In genomic region chr9:84966876-84967830, GRCh38 we compare ENCODE assay signal across 13 cellular contexts.
DNase-seq lines count a peak whose midpoint lies in the region; ATAC-seq, FAIRE-seq and TF ChIP-seq lines count a peak whose summit lies in the region.
"Had no signal": no experiment of that assay in that cellular context is flagged by ENCODE, and none has a peak within 500 bp of the region (broad histone marks: within the 10 kb centered on the region; RNA-seq: fewer than 3 reads in every experiment).

No MANE protein-coding gene starts in this region.

- H2BK12ac ChIP-seq in H1 (ENCODE audit: low read depth, low read length): no peak overlapping the region

- H3K9me3 ChIP-seq in H1 (ENCODE audit: insufficient read depth in 2 of 2, low read depth in 1 of 2, low read length in 1 of 2) (no peaks in the 10 kb centered on the region), neural cell (ENCODE audit: low read length) (no peaks in the 10 kb centered on the region)
- H3K9me3 ChIP-seq: psoas muscle had no signal

- H3K79me2 ChIP-seq in H1 (ENCODE audit: control insufficient read depth in 1 of 2, insufficient read depth in 2 of 2, low read length in 2 of 2) (no peaks in the 10 kb centered on the region), neural cell (replicated peaks; ENCODE audit: insufficient read depth, low read length) (no peaks in the 10 kb centered on the region)

- H3K56ac ChIP-seq in H1 (replicated peaks; ENCODE audit: insufficient read length, low read depth, low read length): no peak overlapping the region

- TF ChIP-seq RAD21 in H1 (IDR thresholded peaks at IDR 0.05 in 1 of 2, conservative IDR thresholded peaks at IDR 0.05 in 1 of 2; ENCODE audit: low read depth in 2 of 2, low read length in 2 of 2): peak; percentile 89 to 94
- TF ChIP-seq RAD21 in neural cell (conservative IDR thresholded peaks at IDR 0.05): no peak

- H3K9me2 ChIP-seq in neural cell (ENCODE audit: insufficient read depth, low read length): no peaks in the 10 kb centered on the region

- POLR2A ChIA-PET in H1 (lab: Charles Lee; ENCODE audit: partially characterized antibody): interaction anchor here (0.5 to 0.7 kb wide), 3 partner anchors 113 to 168 kb away, joined by 3 read pairs; no protein-coding TSS in a partner anchor

- no peak overlapping the region for H3K4me2 ChIP-seq in H1 (ENCODE audit: insufficient read depth in 1 of 2, low read depth in 2 of 2, low read length in 2 of 2)
- H3K4me2 ChIP-seq in neural cell (ENCODE audit: low read length): no peak overlapping the region
- H3K4me2 ChIP-seq: KMS-11 had no signal

- H2BK120ac ChIP-seq in H1 (replicated peaks; ENCODE audit: low read depth, low read length): no peak overlapping the region

- H4K5ac ChIP-seq in H1 (ENCODE audit: insufficient read length, low read depth, low read length): no peak overlapping the region

- no peak overlapping the region for H4K91ac ChIP-seq in H1 (replicated peaks; ENCODE audit: insufficient read length, low read length)

- TF ChIP-seq CTCF in GM12865 (IDR thresholded peaks at IDR 0.05; ENCODE audit: insufficient read depth, low read depth, low read length, missing control alignments): peak; percentile 24
- peak; percentile 76 to 91 (median 86) for TF ChIP-seq CTCF in H1 (IDR thresholded peaks at IDR 0.05; ENCODE audit: control extremely low read depth in 1 of 3, insufficient read depth in 1 of 3, low read depth in 1 of 3, low read length in 3 of 3)
- TF ChIP-seq CTCF in neural cell (IDR thresholded peaks at IDR 0.05; ENCODE audit: poor library complexity, severe bottlenecking): peak; percentile 17

- no peak overlapping the region for H2BK20ac ChIP-seq in H1 (ENCODE audit: low read length)

- no peak overlapping the region for H2BK5ac ChIP-seq in H1 (ENCODE audit: low read depth, low read length)

- H3K36me3 ChIP-seq in H1 (ENCODE audit: control insufficient read depth in 2 of 4, insufficient read depth in 4 of 4, low read length in 3 of 4) (no peaks in the 10 kb centered on the region), neural cell (ENCODE audit: insufficient read depth, low read length) (no peaks in the 10 kb centered on the region)

- H3F3A ChIP-seq in neural cell (ENCODE audit: insufficient read depth, low read length, poor library complexity, severe bottlenecking): no peaks in the 10 kb centered on the region

- H3K27me3 ChIP-seq in H1 (replicated peaks in 1 of 4; ENCODE audit: control insufficient read depth in 3 of 4, extremely low read depth in 1 of 4, insufficient read depth in 3 of 4, low read length in 3 of 4) (no peaks in the 10 kb centered on the region), neural cell (ENCODE audit: insufficient read depth, low read depth, low read length) (no peaks in the 10 kb centered on the region)

- no peak overlapping the region for H3K14ac ChIP-seq in H1 (ENCODE audit: insufficient read length)

- no peaks in the 10 kb centered on the region for H3K23me2 ChIP-seq in H1 (ENCODE audit: low read depth, low read length)

- H2AFZ ChIP-seq in H1 (ENCODE audit: low read length) (no peak overlapping the region), neural cell (ENCODE audit: low read depth, low read length) (no peak overlapping the region)

- no peaks in the 10 kb centered on the region for H3K4me1 ChIP-seq in H1 (replicated peaks in 1 of 4; ENCODE audit: control insufficient read depth in 3 of 4, insufficient read depth in 4 of 4, low read length in 3 of 4)
- H3K4me1 ChIP-seq: psoas muscle had no signal

- H3K4ac ChIP-seq in H1 (replicated peaks; ENCODE audit: insufficient read length, low read depth, low read length): no peak overlapping the region

- H3K4me3 ChIP-seq in GM12865 (ENCODE audit: low read depth, low read length): no peak overlapping the region
- H3K4me3 ChIP-seq in Jurkat, Clone E6-1 (ENCODE audit: low read length): no peak overlapping the region
- H3K4me3 ChIP-seq in H1 (ENCODE audit: extremely low read depth in 1 of 4, insufficient read depth in 2 of 4, low read depth in 3 of 4, low read length in 4 of 4): no peak overlapping the region
- H3K4me3 ChIP-seq in neural cell (ENCODE audit: low read length): no peak overlapping the region
- H3K4me3 ChIP-seq: psoas muscle had no signal

- no peak for TF ChIP-seq POLR2A in H1 (IDR thresholded peaks at IDR 0.05; ENCODE audit: control extremely low read depth in 1 of 2, low read depth in 2 of 2, low read length in 2 of 2)

- no peak overlapping the region for H3K18ac ChIP-seq in H1 (ENCODE audit: extremely low read depth, low read length)

- CTCF ChIA-PET in H1 (lab: Charles Lee; ENCODE audit: partially characterized antibody): interaction anchor here (0.6 to 4.4 kb wide), 81 partner anchors 9 to 574 kb away, joined by 3 to 44 read pairs (median 4); partner anchors contain the start of gene NTRK2

- ATAC-seq in Right ventricle myocardium superior (ENCODE audit: poor library complexity): no peak
- ATAC-seq in stimulated activated naive CD8-positive, alpha-beta T cell treated with anti-CD3 and anti-CD28 coated beads, Interleukin-15, Interleukin-2, amounts not matched to agents 100 U/mL and 50 U/mL, for 24 hours: no peak
- ATAC-seq: psoas muscle had no signal

- H2AK5ac ChIP-seq in H1 (ENCODE audit: low read depth, low read length): no peak overlapping the region

- intact Hi-C loops in Right ventricle myocardium superior (cut with DNase I): no loop called here

- no peak overlapping the region for H3K9ac ChIP-seq in H1 (replicated peaks in 1 of 4; ENCODE audit: extremely low read depth in 1 of 4, low read depth in 3 of 4, low read length in 3 of 4)
- no peak overlapping the region for H3K9ac ChIP-seq in neural cell (ENCODE audit: low read length)
- H3K9ac ChIP-seq: KMS-11 had no signal

- H4K8ac ChIP-seq in H1 (ENCODE audit: extremely low read depth, insufficient read depth, low read length): no peak overlapping the region

- peak; percentile 23 for DNase-seq in GM12865 (ENCODE audit: low read depth)
- peak; percentile 17 for DNase-seq in Jurkat, Clone E6-1 (ENCODE audit: low read depth, low spot score)
- DNase-seq in H1 (ENCODE audit: low read depth in 1 of 2, low spot score in 2 of 2): peak; percentile 39 to 80
- DNase-seq in Right ventricle myocardium superior: no peak
- DNase-seq in stimulated activated naive CD8-positive, alpha-beta T cell treated with anti-CD3 and anti-CD28 coated beads, Interleukin-15, Interleukin-2, amounts not matched to agents 100 U/mL and 50 U/mL, for 24 hours: no peak
- DNase-seq in GM19239 (ENCODE audit: insufficient read length, low spot score): no peak
- DNase-seq in NCI-H446 (lab: John Stamatoyannopoulos, UW): no peak
- DNase-seq: activated naive CD8-positive, alpha-beta T cell treated with anti-CD3 and anti-CD28 coated beads for 36 hours; CD4-positive, CD25-positive, alpha-beta regulatory T cell; NCI-H2227 treated with DMSO at 0.1 percent for 48 hours; psoas muscle had no signal

- no peak overlapping the region for H2BK15ac ChIP-seq in H1 (ENCODE audit: low read length)

- 89% methylated on average over 15 of the region's 15 CpGs; no CpG with 5 or more reads in 1 of the 2 experiments for WGBS in H1 (ENCODE audit: extremely low coverage in 1 of 2, insufficient coverage in 1 of 2, insufficient read length in 1 of 2, insufficient replicate concordance in 2 of 2, low coverage in 1 of 2, low lambda C conversion rate in 2 of 2, missing lambda C conversion rate in 1 of 2), 2 experiments

- H4K20me1 ChIP-seq in H1 (replicated peaks in 1 of 2; ENCODE audit: control insufficient read depth in 1 of 2, insufficient read depth in 2 of 2, low read length in 2 of 2) (no peaks in the 10 kb centered on the region), neural cell (ENCODE audit: insufficient read depth) (no peaks in the 10 kb centered on the region)

- H3K27ac ChIP-seq in H1 (ENCODE audit: low read depth, low read length): no peak overlapping the region
- no peak overlapping the region for H3K27ac ChIP-seq in neural cell (ENCODE audit: low read length)
- H3K27ac ChIP-seq: KMS-11, psoas muscle had no signal

- H3K79me1 ChIP-seq in H1 (ENCODE audit: low read depth, low read length): no peaks in the 10 kb centered on the region

- H3K23ac ChIP-seq in H1 (ENCODE audit: insufficient read length): no peak overlapping the region

- peak; percentile 85 for FAIRE-seq in H1 (lab: Jason Lieb, UNC)
- FAIRE-seq in GM19239 (lab: Jason Lieb, UNC): no peak

- TF ChIP-seq EP300 in H1 (IDR thresholded peaks at IDR 0.05; ENCODE audit: borderline replicate concordance in 1 of 2, low read depth in 2 of 2, low read length in 2 of 2) (no peak), neural cell (conservative IDR thresholded peaks at IDR 0.05; ENCODE audit: poor library complexity, severe bottlenecking) (no peak)

TF ChIP-seq in H1, 55 proteins besides CTCF, POLR2A, EP300 and RAD21 (continues in another document):
- no peak for TF ChIP-seq TBP (IDR thresholded peaks at IDR 0.05; ENCODE audit: low read depth, low read length)
- TF ChIP-seq PHF8 (conservative IDR thresholded peaks at IDR 0.05; ENCODE audit: low read depth, low read length): no peak
- TF ChIP-seq CBX8 (IDR thresholded peaks at IDR 0.05; ENCODE audit: borderline replicate concordance, low read depth, low read length): no peak
- no peak for TF ChIP-seq FOSL1 (IDR thresholded peaks at IDR 0.05; ENCODE audit: insufficient read depth, low read depth, low read length)

TF ChIP-seq in neural cell, 6 proteins besides CTCF, POLR2A, EP300 and RAD21 (continues in another document):
- no peak for TF ChIP-seq EZH2 (IDR thresholded peaks at IDR 0.05; ENCODE audit: borderline replicate concordance, insufficient read depth, low read length, poor library complexity, severe bottlenecking)
- no peak for TF ChIP-seq TAF1 (IDR thresholded peaks at IDR 0.05; ENCODE audit: low read depth)
- no peak for TF ChIP-seq MXI1 (conservative IDR thresholded peaks at IDR 0.05; ENCODE audit: poor library complexity, severe bottlenecking)

Comparison
In these comparisons a context has a peak if more than half of its experiments do, and no peak if none do; other contexts are left out.
1. DNase-seq: peak in GM12865 (single experiment), Jurkat, Clone E6-1 (single experiment) and H1 (2 of 2); none in Right ventricle myocardium superior (single experiment), stimulated activated naive CD8-positive, alpha-beta T cell treated with anti-CD3 and anti-CD28 coated beads, Interleukin-15, Interleukin-2, amounts not matched to agents 100 U/mL and 50 U/mL, for 24 hours (single experiment), GM19239 (single experiment) and NCI-H446 (0 of 2).
2. CTCF ChIP-seq: peak in every context shown above with its lines; median percentile 86 in H1; 24 in GM12865; 17 in neural cell.